ENCODE assay signal across 8 cellular contexts in genomic region chr19:55088543-55089265, GRCh38. TPM values are rescaled to one million over a fixed set of nuclear protein-coding genes. Genes with fewer than 3 reads are reported as not detected.
DNase-seq lines count a peak whose midpoint lies in the region; ATAC-seq and TF ChIP-seq lines count a peak whose summit lies in the region.

No MANE protein-coding gene starts in this region.

- H3K27ac ChIP-seq in HUES64 (ENCODE audit: low read depth, low read length), result no peak overlapping the region
- H3K27ac ChIP-seq in SK-N-SH (ENCODE audit: low read depth in 2 of 2, low read length in 1 of 2), result no peak overlapping the region; a peak in 1 of 4 replicates
- peak overlapping the region in 5 of 12 donors; percentile 3 to 66 (median 28) for H3K27ac ChIP-seq in heart left ventricle

- H3K36me3 ChIP-seq in HUES64 (ENCODE audit: insufficient read depth, low read length) (peaks cover 7% of the 10 kb centered on the region), SK-N-SH (replicated peaks in 1 of 2; ENCODE audit: control insufficient read depth in 1 of 2, insufficient read depth in 2 of 2, low read length in 1 of 2) (peaks cover 0 to 14% of the 10 kb centered on the region in 2 experiments), heart left ventricle (peaks cover 0 to 36% (median 31%) of the 10 kb centered on the region in 9 donors)

- peaks cover 17% of the 10 kb centered on the region for H4K20me1 ChIP-seq in SK-N-SH (ENCODE audit: insufficient read depth)

- DNase-seq in Calu3 (peak; percentile 93), SK-N-SH (peak; percentile 92), heart left ventricle (peak in 4 of 5 donors; percentile 66 to 88 (median 74)), renal cortical epithelial cell (ENCODE audit: low read depth) (peak; percentile 23), GF-D8 (lab: John Stamatoyannopoulos, UW) (no peak)

- H3K27ac Mint-ChIP-seq in Calu3 (ENCODE audit: unreplicated experiment), result peak overlapping the region; percentile 65
- H3K27ac Mint-ChIP-seq in activated naive CD8-positive, alpha-beta T cell, result no peak overlapping the region

- H3K4me3 ChIP-seq in HUES64 (ENCODE audit: low read length) (0 out of 2 replicates have a peak overlapping the region, but pooled peaks have one; percentile 18), SK-N-SH (ENCODE audit: low read depth in 2 of 2, low read length in 1 of 2) (no peak overlapping the region), heart left ventricle (peak overlapping the region in 6 of 12 donors; percentile 46 to 67 (median 58))

- no peaks in the 10 kb centered on the region for H3K4me1 Mint-ChIP-seq in Calu3 (ENCODE audit: low read depth, unreplicated experiment)
- H3K4me1 Mint-ChIP-seq in activated naive CD8-positive, alpha-beta T cell (ENCODE audit: low read depth), result peaks cover 22% of the 10 kb centered on the region

- H3F3A ChIP-seq in SK-N-SH (replicated peaks; ENCODE audit: insufficient read depth), result peaks cover 21% of the 10 kb centered on the region

- H3K9me3 ChIP-seq in HUES64 (ENCODE audit: insufficient read depth, low read depth, low read length), result no peaks in the 10 kb centered on the region
- H3K9me3 ChIP-seq in SK-N-SH, result no peaks in the 10 kb centered on the region
- no peaks in the 10 kb centered on the region for H3K9me3 ChIP-seq in heart left ventricle

- peak in 3 of 4 donors; percentile 11 to 27 (median 27) for ATAC-seq in heart left ventricle
- no peak for ATAC-seq in HG02763 (IDR thresholded peaks at IDR 0.05; ENCODE audit: unreplicated experiment)

- no TSS peak for BruUV-seq in Calu3 (replicated peaks; lab: Mats Ljungman, UMichigan)

- CTCF ChIA-PET in Calu3 (lab: Charles Lee) (interaction anchor here (0.7 to 1.7 kb wide), 8 partner anchors 13 to 415 kb away, joined by 3 to 6 read pairs (median 4); partner anchors contain the start of genes EPS8L1, PPP6R1 and RDH13), SK-N-SH (lab: Yijun Ruan, JAX) (interaction anchor here (0.7 to 4.0 kb wide), 28 partner anchors 8 to 549 kb away, joined by 3 to 38 read pairs (median 4); partner anchors contain the start of genes DNAAF3, EPS8L1, PPP1R12C and RDH13)

- no peaks in the 10 kb centered on the region for H3K9me2 ChIP-seq in SK-N-SH

- TF ChIP-seq CTCF in Calu3 (IDR thresholded peaks at IDR 0.05; ENCODE audit: unreplicated experiment) (peak; percentile 98), SK-N-SH (IDR thresholded peaks at IDR 0.05) (peak; percentile 63), heart left ventricle (IDR thresholded peaks at IDR 0.05) (peak; percentile 81 to 96 (median 88))

- H3K9ac ChIP-seq in HUES64 (ENCODE audit: low read depth, low read length) (no peak overlapping the region; the same call in 1 of the 2 replicates), SK-N-SH (no peak overlapping the region)

- TF ChIP-seq RAD21 in SK-N-SH (IDR thresholded peaks at IDR 0.05; ENCODE audit: low read length), result peak; percentile 37

- no peak for TF ChIP-seq POLR2A in heart left ventricle (IDR thresholded peaks at IDR 0.05)

- H2AFZ ChIP-seq in SK-N-SH (ENCODE audit: low read depth), result no peak overlapping the region

- peaks cover 44% of the 10 kb centered on the region for H3K36me3 Mint-ChIP-seq in Calu3 (ENCODE audit: insufficient read depth, unreplicated experiment)
- H3K36me3 Mint-ChIP-seq in activated naive CD8-positive, alpha-beta T cell, result no peaks in the 10 kb centered on the region

- H3K9me3 Mint-ChIP-seq in Calu3 (ENCODE audit: low read depth, unreplicated experiment), result no peaks in the 10 kb centered on the region
- no peaks in the 10 kb centered on the region for H3K9me3 Mint-ChIP-seq in activated naive CD8-positive, alpha-beta T cell (ENCODE audit: low read depth)

- H3K79me2 ChIP-seq in SK-N-SH (ENCODE audit: insufficient read depth), result no peaks in the 10 kb centered on the region

- H3K27me3 ChIP-seq in HUES64 (ENCODE audit: insufficient read depth, low read length), result peaks cover 26% of the 10 kb centered on the region
- H3K27me3 ChIP-seq in SK-N-SH (ENCODE audit: insufficient read depth), result no peaks in the 10 kb centered on the region
- H3K27me3 ChIP-seq in heart left ventricle, result peaks cover under 1 to 40% (median 13%) of the 10 kb centered on the region in 9 donors

- no peaks in the 10 kb centered on the region for H3K27me3 Mint-ChIP-seq in Calu3 (ENCODE audit: unreplicated experiment)
- peaks cover 23% of the 10 kb centered on the region for H3K27me3 Mint-ChIP-seq in activated naive CD8-positive, alpha-beta T cell

- no peak overlapping the region for H3K4me3 Mint-ChIP-seq in Calu3 (ENCODE audit: low read depth, unreplicated experiment)
- H3K4me3 Mint-ChIP-seq in activated naive CD8-positive, alpha-beta T cell, result peak overlapping the region; percentile 80

- TF ChIP-seq EP300 in SK-N-SH (IDR thresholded peaks at IDR 0.05; ENCODE audit: borderline replicate concordance in 1 of 2, low read depth in 1 of 2, low read length in 1 of 2), result no peak

- H3K4me1 ChIP-seq in HUES64 (ENCODE audit: insufficient read depth, low read length) (peaks cover 18% of the 10 kb centered on the region), SK-N-SH (ENCODE audit: control insufficient read depth in 1 of 2, insufficient read depth in 2 of 2, low read depth in 1 of 2, low read length in 1 of 2) (peaks cover 5 to 18% of the 10 kb centered on the region in 2 experiments; a peak in 1 of 4 replicates), heart left ventricle (peaks cover 0 to 42% (median 22%) of the 10 kb centered on the region in 12 donors)

- POLR2A ChIA-PET in SK-N-SH (lab: Yijun Ruan, JAX), result no interaction called here

- intact Hi-C loops in Calu3 (cut with micrococcal nuclease; ENCODE audit: unreplicated experiment), result no loop called here
- intact Hi-C loops in heart left ventricle (cut with DNase I), result loop anchor here in 1 of 10 donors (2.0 kb wide), 1 partner anchor 26 kb away; no protein-coding TSS in a partner anchor

- H3K4me2 ChIP-seq in SK-N-SH, result no peak overlapping the region

- 53% methylated on average over 10 of the region's 16 CpGs for WGBS in HUES64
- 52% methylated on average over 15 of the region's 16 CpGs for WGBS in SK-N-SH (ENCODE audit: low lambda C conversion rate)
- WGBS in heart left ventricle, 4 donors, result 45 to 55% (median 46%) methylated on average over 15 to 16 of the region's 16 CpGs

TF ChIP-seq in SK-N-SH, 30 proteins besides CTCF, POLR2A, EP300 and RAD21:
- TF ChIP-seq SMC3 (IDR thresholded peaks at IDR 0.05; ENCODE audit: low read depth, low read length), result peak; percentile 46
- TF ChIP-seq SIN3A (IDR thresholded peaks at IDR 0.05; ENCODE audit: borderline replicate concordance, low read depth, low read length), result no peak

RNA-seq across cellular contexts. Expression of gene EPS8L1, which starts 13.0 kb away (rescaled TPM):
- 97.3 and 147 TPM in 2 replicates for total RNA-seq in Calu3 (2022)
- 10.8 TPM for polyA plus RNA-seq in HUES64 (2013, experiment 1 of 2)
- polyA plus RNA-seq in HUES64 (2013, experiment 2 of 2), result 17.1 TPM
- polyA plus RNA-seq in SK-N-SH (2012; rRNA removed), result 9.6 and 12.9 TPM in 2 replicates
- 6.7 and 7.5 TPM in 2 replicates for polyA plus RNA-seq in SK-N-SH (2012; cell fraction: cytosol; rRNA removed)
- polyA plus RNA-seq in SK-N-SH (2012; cell fraction: nucleus; rRNA removed), result 32.4 and 60.9 TPM in 2 replicates
- total RNA-seq in heart left ventricle, result 10 to 100 TPM in 1 of 9 donors, 1 to 10 TPM in 5, under 1 TPM in 3; 0.44 to 25.5 (median 1.5) TPM
- polyA plus RNA-seq in heart left ventricle, result 1 to 10 TPM; 3.0 to 3.3 TPM
- 7.0 and 40.5 TPM in 2 replicates for total RNA-seq in renal cortical epithelial cell

RNA-seq across cellular contexts. Expression of gene RDH13, which starts 25.8 kb away (rescaled TPM):
- 50.1 and 54.5 TPM in 2 replicates for total RNA-seq in Calu3 (2022)
- polyA plus RNA-seq in HUES64 (2013, experiment 1 of 2), result 7.5 TPM
- 6.0 TPM for polyA plus RNA-seq in HUES64 (2013, experiment 2 of 2)
- polyA plus RNA-seq in SK-N-SH (2012; rRNA removed), result 8.9 and 9.6 TPM in 2 replicates
- polyA plus RNA-seq in SK-N-SH (2012; cell fraction: cytosol; rRNA removed), result 3.9 and 5.9 TPM in 2 replicates
- 26.8 TPM in 2 replicates for polyA plus RNA-seq in SK-N-SH (2012; cell fraction: nucleus; rRNA removed)
- 10 to 100 TPM; 29.3 to 60.7 (median 43.0) TPM for total RNA-seq in heart left ventricle
- polyA plus RNA-seq in heart left ventricle, result 10 to 100 TPM; 34.6 to 37.9 TPM
- total RNA-seq in renal cortical epithelial cell, result 19.9 and 22.2 TPM in 2 replicates

RNA-seq across cellular contexts. Expression of gene PPP1R12C, which starts 28.7 kb away (rescaled TPM):
- total RNA-seq in Calu3 (2022) (140 and 151 TPM in 2 replicates), heart left ventricle (100 to 1,000 TPM; 116 to 324 (median 209) TPM), renal cortical epithelial cell (17.5 and 32.4 TPM in 2 replicates)
- 43.7 TPM for polyA plus RNA-seq in HUES64 (2013, experiment 1 of 2)
- polyA plus RNA-seq in HUES64 (2013, experiment 2 of 2), result 34.3 TPM
- polyA plus RNA-seq in SK-N-SH (2012; rRNA removed) (83.9 and 87.3 TPM in 2 replicates), heart left ventricle (100 to 1,000 TPM; 230 to 264 TPM)
- polyA plus RNA-seq in SK-N-SH (2012; cell fraction: cytosol; rRNA removed), result 20.3 and 29.1 TPM in 2 replicates
- polyA plus RNA-seq in SK-N-SH (2012; cell fraction: nucleus; rRNA removed), result 571 and 748 TPM in 2 replicates

RNA-seq across cellular contexts. Expression of gene GP6, which starts 50.6 kb away (rescaled TPM):
- total RNA-seq in Calu3 (2022) (1.3 and 1.9 TPM in 2 replicates), heart left ventricle (1 to 10 TPM in 1 of 9 donors, under 1 TPM in 7, not detected in 1; 0.24 to 1.7 (median 0.51) TPM), renal cortical epithelial cell (0.10 TPM in 1 of 2 replicates, not detected in the other)
- polyA plus RNA-seq in HUES64 (2013, experiment 1 of 2), result 0.10 TPM
- not detected for polyA plus RNA-seq in HUES64 (2013, experiment 2 of 2)
- polyA plus RNA-seq in SK-N-SH (2012; rRNA removed) (0.12 and 0.24 TPM in 2 replicates), heart left ventricle (under 1 TPM; 0.65 to 0.88 TPM)
- polyA plus RNA-seq in SK-N-SH (2012; cell fraction: cytosol; rRNA removed), result 0.05 and 0.07 TPM in 2 replicates
- 0.55 and 1.4 TPM in 2 replicates for polyA plus RNA-seq in SK-N-SH (2012; cell fraction: nucleus; rRNA removed)
